In genomic region chr14:77761205-77761931, GRCh38 we compare ENCODE assay signal across 8 cellular contexts. TPM values are rescaled to one million over a fixed set of nuclear protein-coding genes. Genes with fewer than 3 reads are reported as not detected.
DNase-seq lines count a peak whose midpoint lies in the region; ATAC-seq and TF ChIP-seq lines count a peak whose summit lies in the region.

No MANE protein-coding gene starts in this region.

- TF ChIP-seq CTCF in BE2C (IDR thresholded peaks at IDR 0.05; ENCODE audit: low read depth, low read length), result peak; percentile 61
- TF ChIP-seq CTCF in parathyroid adenoma (IDR thresholded peaks at IDR 0.05), result no peak

- H3K4me2 ChIP-seq in parathyroid adenoma (ENCODE audit: low read length), result peak overlapping the region; percentile 86

- intact Hi-C loops in left ventricle myocardium superior (cut with micrococcal nuclease), result no loop called here

- H3K9me3 ChIP-seq in BE2C, result no peaks in the 10 kb centered on the region; the same call in 1 of the 2 replicates
- no peaks in the 10 kb centered on the region for H3K9me3 ChIP-seq in parathyroid adenoma (ENCODE audit: control insufficient read depth, low read length)

- H3K9ac ChIP-seq in parathyroid adenoma, result peak overlapping the region; percentile 90

- peak overlapping the region; percentile 89 for H3K27ac ChIP-seq in parathyroid adenoma

- H3K27me3 ChIP-seq in BE2C, result no peaks in the 10 kb centered on the region
- no peaks in the 10 kb centered on the region for H3K27me3 ChIP-seq in parathyroid adenoma (ENCODE audit: control insufficient read depth, insufficient read depth, low read length)

- peaks cover 41% of the 10 kb centered on the region for H3K79me2 ChIP-seq in parathyroid adenoma

- H3K4me1 ChIP-seq in BE2C, result peaks cover 4% of the 10 kb centered on the region; the same call in 1 of the 2 replicates
- peaks cover 10% of the 10 kb centered on the region for H3K4me1 ChIP-seq in parathyroid adenoma

- H3K36me3 ChIP-seq in BE2C (peaks cover 9% of the 10 kb centered on the region), parathyroid adenoma (ENCODE audit: control insufficient read depth, insufficient read depth, low read length) (no peaks in the 10 kb centered on the region)

- DNase-seq in BE2C (peak; percentile 47), NCI-H748 (lab: John Stamatoyannopoulos, UW; ENCODE audit: unreplicated experiment) (peak; percentile 36), amygdala (lab: John Stamatoyannopoulos, UW) (peak in 29 of 56 donors; percentile 0 to 92 (median 8)), left ventricle myocardium superior (peak; percentile 42)
- DNase-seq in effector CD4-positive, alpha-beta T cell, result no peak

- H2AFZ ChIP-seq in parathyroid adenoma, result peak overlapping the region; percentile 91

- peak; percentile 29 for ATAC-seq in GM18502 (IDR thresholded peaks at IDR 0.05; ENCODE audit: poor library complexity, unreplicated experiment)
- peak; percentile 26 for ATAC-seq in HG03045 (IDR thresholded peaks at IDR 0.05; ENCODE audit: unreplicated experiment)
- ATAC-seq in left ventricle myocardium superior, result peak; percentile 69

- peak overlapping the region; percentile 99 for H3K4me3 ChIP-seq in BE2C (ENCODE audit: low read depth, low read length)
- H3K4me3 ChIP-seq in parathyroid adenoma (ENCODE audit: low read depth, low read length), result peak overlapping the region; percentile 98

RNA-seq across cellular contexts. Expression of gene SNW1, which starts 0.4 kb away (rescaled TPM):
- polyA plus RNA-seq in BE2C (2012; ENCODE audit: insufficient read depth, insufficient read length, low read depth), result 111 TPM
- total RNA-seq in left ventricle myocardium superior, result 49.8 TPM

RNA-seq across cellular contexts. Expression of gene ADCK1, which starts 38.5 kb away (rescaled TPM):
- polyA plus RNA-seq in BE2C (2012; ENCODE audit: insufficient read depth, insufficient read length, low read depth), result 21.7 TPM
- total RNA-seq in left ventricle myocardium superior, result 11.0 TPM

RNA-seq across cellular contexts. Expression of gene SLIRP, which starts 53.5 kb away (rescaled TPM):
- 363 TPM for polyA plus RNA-seq in BE2C (2012; ENCODE audit: insufficient read depth, insufficient read length, low read depth)
- 201 TPM for total RNA-seq in left ventricle myocardium superior

RNA-seq across cellular contexts. Expression of gene ALKBH1, which starts 53.5 kb away (rescaled TPM):
- polyA plus RNA-seq in BE2C (2012; ENCODE audit: insufficient read depth, insufficient read length, low read depth), result 14.6 TPM
- total RNA-seq in left ventricle myocardium superior, result 12.8 TPM
